ENCODE assay signal across 8 cellular contexts in genomic region chr3:138082085-138082991, GRCh38. TPM values are rescaled to one million over a fixed set of nuclear protein-coding genes. Genes with fewer than 3 reads are reported as not detected.
DNase-seq lines count a peak whose midpoint lies in the region; ATAC-seq lines count a peak whose summit lies in the region.

No MANE protein-coding gene starts in this region.

- H3K4me3 ChIP-seq in skeletal muscle cell (ENCODE audit: low read depth, low read length): no peak overlapping the region

- peak; percentile 85 for DNase-seq in AG20443 (ENCODE audit: low spot score)
- DNase-seq in OCI-M1 (lab: John Stamatoyannopoulos, UW): peak; percentile 53
- peak; percentile 73 for DNase-seq in skeletal muscle cell (ENCODE audit: low read depth)
- DNase-seq in amniotic stem cell (lab: John Stamatoyannopoulos, UW): no peak
- no peak for DNase-seq in substantia nigra (lab: John Stamatoyannopoulos, UW)
- DNase-seq in nucleus accumbens (lab: John Stamatoyannopoulos, UW): no peak

- ATAC-seq in GM19467 (IDR thresholded peaks at IDR 0.05; ENCODE audit: unreplicated experiment) (peak; percentile 51), esophagus mucosa (peak; percentile 71)

- H3K27ac ChIP-seq in substantia nigra (ENCODE audit: low read depth, low read length, poor library complexity, severe bottlenecking): no peak overlapping the region

RNA-seq across cellular contexts. Expression of gene DZIP1L, which starts 33.1 kb away (rescaled TPM):
- 2.4 TPM for total RNA-seq in esophagus mucosa

RNA-seq across cellular contexts. Expression of gene A4GNT, which starts 49.9 kb away (rescaled TPM):
- not detected for total RNA-seq in esophagus mucosa

Comparison
In these comparisons a context has a peak if more than half of its experiments do, and no peak if none do; other contexts are left out.
1. DNase-seq: peak in AG20443 (single experiment), OCI-M1 (single experiment) and skeletal muscle cell (single experiment); none in amniotic stem cell (single experiment), substantia nigra (0 of 49) and nucleus accumbens (0 of 56).